Comparison of ENCODE assay signal across 2 cellular contexts in the genomic region with DNA sequence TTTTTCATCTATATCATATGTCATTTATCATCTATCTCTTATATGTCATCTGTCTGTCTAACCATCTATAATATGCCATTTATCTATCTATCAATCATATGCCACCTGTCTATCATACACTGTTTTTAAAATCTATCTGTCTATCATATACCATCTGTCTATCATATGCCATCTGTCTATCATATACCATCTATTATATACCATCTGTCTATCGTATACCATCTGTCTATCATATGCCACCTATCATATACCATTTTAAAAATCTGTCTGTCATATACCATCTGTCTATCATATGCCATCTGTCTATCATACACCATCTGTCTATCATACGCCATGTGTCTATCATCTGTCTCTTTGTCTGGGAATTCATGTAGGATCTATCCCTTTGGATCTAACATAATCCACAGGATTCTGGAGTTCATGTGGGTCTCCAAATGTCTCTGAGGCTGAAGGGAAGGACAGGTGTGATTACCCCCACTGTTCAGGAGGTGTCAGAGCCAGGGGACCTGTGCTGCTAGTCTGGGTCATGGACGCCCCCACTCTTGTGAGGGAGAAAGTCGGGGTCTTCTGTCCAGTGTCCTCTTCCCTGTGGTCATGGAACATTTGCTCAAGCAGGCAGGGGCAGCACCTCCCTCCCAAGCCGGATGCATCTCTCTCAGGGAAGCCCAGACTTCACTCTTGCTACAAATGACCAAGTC.
A peak's percentile ranks its signal among the peaks of the same experiment; 100 is the strongest.
TF ChIP-seq lines count a peak whose summit lies in the region.

No MANE protein-coding gene starts in this region.

TF ChIP-seq in HepG2, 621 proteins besides CTCF, POLR2A, EP300 and RAD21:
- no peak for TF ChIP-seq ZNF564 (CRISPR knock-in tag; IDR thresholded peaks at IDR 0.05)
- TF ChIP-seq ZSCAN22 (CRISPR knock-in tag; IDR thresholded peaks at IDR 0.05), result peak; percentile 83

TF ChIP-seq in neural cell, 6 proteins besides CTCF, POLR2A, EP300 and RAD21:
- TF ChIP-seq EZH2 (IDR thresholded peaks at IDR 0.05; ENCODE audit: borderline replicate concordance, insufficient read depth, low read length, poor library complexity, severe bottlenecking) (no peak), POLR2AphosphoS5 (IDR thresholded peaks at IDR 0.05) (peak; percentile 33)
